Comparison of ENCODE assay signal across 22 cellular contexts in genomic region chr15:53246996-53247395, GRCh38.
"Had no signal": no experiment of that assay in that cellular context is flagged by ENCODE, and none has a peak within 500 bp of the region (broad histone marks: within the 10 kb centered on the region; RNA-seq: fewer than 3 reads in every experiment).

No MANE protein-coding gene starts in this region.

- H3K9me3 ChIP-seq: colonic mucosa, gastrocnemius medialis, heart right ventricle, left ventricle myocardium inferior, lower lobe of right lung, neutrophil, psoas muscle, spleen, tibial artery, upper lobe of left lung, uterus had no signal

- H3K4me3 Mint-ChIP-seq: naive thymus-derived CD4-positive, alpha-beta T cell; nephron progenitor cell; stimulated activated memory B cell treated with anti-CD40 and anti-IgM and Interleukin-4, amounts not matched to agents 10 μg/mL and 1 μg/mL and 100 μg/mL, for 72 hours; stimulated activated naive CD8-positive, alpha-beta T cell treated with anti-CD3 and anti-CD28 coated beads, Interleukin-15, Interleukin-2, amounts not matched to agents 100 ng/mL and 50 ng/mL, for 24 hours had no signal

- H3K4me1 Mint-ChIP-seq: naive thymus-derived CD4-positive, alpha-beta T cell; stimulated activated memory B cell treated with anti-CD40 and anti-IgM and Interleukin-4, amounts not matched to agents 10 μg/mL and 1 μg/mL and 100 μg/mL, for 72 hours had no signal

- H3K27me3 ChIP-seq: colonic mucosa, gastrocnemius medialis, heart right ventricle, neutrophil, spleen, tibial artery, upper lobe of left lung, uterus had no signal

- H3K27me3 Mint-ChIP-seq: stimulated activated memory B cell treated with anti-CD40 and anti-IgM and Interleukin-4, amounts not matched to agents 10 μg/mL and 1 μg/mL and 100 μg/mL, for 72 hours had no signal

- H3K36me3 Mint-ChIP-seq: naive thymus-derived CD4-positive, alpha-beta T cell; stimulated activated memory B cell treated with anti-CD40 and anti-IgM and Interleukin-4, amounts not matched to agents 10 μg/mL and 1 μg/mL and 100 μg/mL, for 72 hours had no signal

- H3K36me3 ChIP-seq: colonic mucosa, gastrocnemius medialis, heart right ventricle, left ventricle myocardium inferior, lower lobe of right lung, neutrophil, spleen, tibial artery, upper lobe of left lung, uterus had no signal

- H3K9me3 Mint-ChIP-seq: stimulated activated naive CD8-positive, alpha-beta T cell treated with anti-CD3 and anti-CD28 coated beads, Interleukin-15, Interleukin-2, amounts not matched to agents 100 ng/mL and 50 ng/mL, for 24 hours had no signal

- H3K4me3 ChIP-seq: colonic mucosa, gastrocnemius medialis, heart right ventricle, left ventricle myocardium inferior, lower lobe of right lung, psoas muscle, spleen, tibial artery, upper lobe of left lung, uterus had no signal

- DNase-seq: colonic mucosa; dermis blood vessel endothelial cell; gastrocnemius medialis; heart right ventricle; islet precursor cell; left ventricle myocardium inferior; lower lobe of right lung; mesenchymal stem cell; naive thymus-derived CD4-positive, alpha-beta T cell; nephron progenitor cell; psoas muscle; retina; spleen; stimulated activated CD4-positive, alpha-beta T cell treated with anti-CD3 and anti-CD28 coated beads, Interleukin-15, amount 100 ng/mL, for 24 hours; stimulated activated CD4-positive, alpha-beta T cell treated with anti-CD3 and anti-CD28 coated beads, Interleukin-1b, Interleukin-23, amount 100 ng/mL, for 48 hours; stimulated activated CD4-positive, alpha-beta T cell treated with anti-CD3 and anti-CD28 coated beads, Interleukin-4, amount 100 ng/mL, for 24 hours; tibial artery; uterus had no signal

- H3K27ac Mint-ChIP-seq: naive thymus-derived CD4-positive, alpha-beta T cell; nephron progenitor cell; stimulated activated memory B cell treated with anti-CD40 and anti-IgM and Interleukin-4, amounts not matched to agents 10 μg/mL and 1 μg/mL and 100 μg/mL, for 72 hours; stimulated activated naive CD8-positive, alpha-beta T cell treated with anti-CD3 and anti-CD28 coated beads, Interleukin-15, Interleukin-2, amounts not matched to agents 100 ng/mL and 50 ng/mL, for 24 hours had no signal

- H3K4me1 ChIP-seq: colonic mucosa, gastrocnemius medialis, heart right ventricle, left ventricle myocardium inferior, lower lobe of right lung, psoas muscle, spleen, tibial artery, upper lobe of left lung, uterus had no signal

- H3K27ac ChIP-seq: colonic mucosa, gastrocnemius medialis, heart right ventricle, left ventricle myocardium inferior, lower lobe of right lung, neutrophil, psoas muscle, spleen, tibial artery, upper lobe of left lung, uterus had no signal
